Comparison of ENCODE assay signal across 8 cellular contexts in genomic region chr3:131794766-131795381, GRCh38.
DNase-seq lines count a peak whose midpoint lies in the region; ATAC-seq, FAIRE-seq and TF ChIP-seq lines count a peak whose summit lies in the region.

No MANE protein-coding gene starts in this region.

- no peaks in the 10 kb centered on the region for H3K9me2 ChIP-seq in DOHH2 (replicated peaks; ENCODE audit: control insufficient read depth, low read length)

- H3K79me2 ChIP-seq in DOHH2 (ENCODE audit: control insufficient read depth, low read length) = no peaks in the 10 kb centered on the region

- H3K36me3 ChIP-seq in DOHH2 (ENCODE audit: control insufficient read depth, low read length) = no peaks in the 10 kb centered on the region
- H3K36me3 ChIP-seq in mucosa of descending colon (ENCODE audit: low read depth) = no peaks in the 10 kb centered on the region

- no peak for TF ChIP-seq POLR2A in erythroblast (IDR thresholded peaks at IDR 0.05; ENCODE audit: low read length)

- intact Hi-C loops in mucosa of descending colon (cut with DNase I, micrococcal nuclease) (no loop called here), posterior vena cava (cut with DNase I) (no loop called here)

- H3K27ac ChIP-seq in DOHH2 (ENCODE audit: low read depth, low read length) = no peak overlapping the region

- peak; percentile 70 to 72 for DNase-seq in Kasumi-1 (lab: John Stamatoyannopoulos, UW)
- DNase-seq in erythroblast (lab: John Stamatoyannopoulos, UW) = peak; percentile 82 to 85
- DNase-seq in mucosa of descending colon = peak in 1 of 3 donors; percentile 45
- DNase-seq in posterior vena cava (ENCODE audit: low spot score) = no peak

- no peak overlapping the region for H3K4me2 ChIP-seq in DOHH2 (ENCODE audit: low read length)

- ATAC-seq in GM21786 (IDR thresholded peaks at IDR 0.05; ENCODE audit: unreplicated experiment) (peak; percentile 46), SK-N-SH treated with all-trans-retinoic acid at 6 μM for 48 hours (peak; percentile 99), mucosa of descending colon (peak; percentile 74)

- H3K4me1 ChIP-seq in DOHH2 (ENCODE audit: control insufficient read depth, low read length) (peaks cover 9% of the 10 kb centered on the region), mucosa of descending colon (ENCODE audit: low read depth) (no peaks in the 10 kb centered on the region)

- H4K20me1 ChIP-seq in DOHH2 (ENCODE audit: control insufficient read depth, insufficient read depth, low read depth, low read length) = no peaks in the 10 kb centered on the region

- H3K27me3 ChIP-seq in DOHH2 (ENCODE audit: control insufficient read depth, low read length) = peaks cover 4% of the 10 kb centered on the region; the same call in 1 of the 2 replicates

- TF ChIP-seq CTCF in DOHH2 (IDR thresholded peaks at IDR 0.05; ENCODE audit: low read depth, low read length, poor library complexity, severe bottlenecking) = peak; percentile 72
- peak; percentile 42 for TF ChIP-seq CTCF in mucosa of descending colon (IDR thresholded peaks at IDR 0.05)

- H3K4me3 ChIP-seq in DOHH2 (ENCODE audit: low read length) (no peak overlapping the region), mucosa of descending colon (no peak overlapping the region)

- no peaks in the 10 kb centered on the region for H3F3A ChIP-seq in DOHH2 (ENCODE audit: control insufficient read depth, insufficient read depth)

- H3K9me3 ChIP-seq in DOHH2 (ENCODE audit: control insufficient read depth, insufficient read depth, low read length) = no peaks in the 10 kb centered on the region
- no peaks in the 10 kb centered on the region for H3K9me3 ChIP-seq in mucosa of descending colon

- FAIRE-seq in A204.1 (lab: Jason Lieb, UNC) = peak; percentile 47

TF ChIP-seq in SK-N-SH treated with all-trans-retinoic acid at 6 μM for 48 hours, 23 proteins besides CTCF, POLR2A, EP300 and RAD21:
- TF ChIP-seq ZNF8 (CRISPR knock-in tag; IDR thresholded peaks at IDR 0.05) (no peak), CSRNP3 (CRISPR knock-in tag; IDR thresholded peaks at IDR 0.05) (no peak), RARB (CRISPR knock-in tag; IDR thresholded peaks at IDR 0.05) (no peak), BACH2 (CRISPR knock-in tag; IDR thresholded peaks at IDR 0.05; ENCODE audit: borderline replicate concordance) (no peak), SNAI2 (CRISPR knock-in tag; IDR thresholded peaks at IDR 0.05) (no peak), GLIS3 (CRISPR knock-in tag; IDR thresholded peaks at IDR 0.05) (no peak), CSDC2 (CRISPR knock-in tag; IDR thresholded peaks at IDR 0.05) (no peak), ZNF70 (CRISPR knock-in tag; IDR thresholded peaks at IDR 0.05) (no peak), TSHZ2 (CRISPR knock-in tag; IDR thresholded peaks at IDR 0.05) (no peak), ZFP30 (CRISPR knock-in tag; IDR thresholded peaks at IDR 0.05) (no peak), TCF4 (CRISPR knock-in tag; IDR thresholded peaks at IDR 0.05; ENCODE audit: borderline replicate concordance) (no peak), OSR1 (CRISPR knock-in tag; IDR thresholded peaks at IDR 0.05) (no peak), PPARA (CRISPR knock-in tag; IDR thresholded peaks at IDR 0.05; ENCODE audit: borderline replicate concordance) (no peak)

Comparison
In these comparisons a context has a peak if more than half of its experiments do, and no peak if none do; other contexts are left out.
1. ATAC-seq: peak in every context shown above with its lines; median percentile 99 in SK-N-SH treated with all-trans-retinoic acid at 6 μM for 48 hours; 74 in mucosa of descending colon; 46 in GM21786.